In the genomic region with DNA sequence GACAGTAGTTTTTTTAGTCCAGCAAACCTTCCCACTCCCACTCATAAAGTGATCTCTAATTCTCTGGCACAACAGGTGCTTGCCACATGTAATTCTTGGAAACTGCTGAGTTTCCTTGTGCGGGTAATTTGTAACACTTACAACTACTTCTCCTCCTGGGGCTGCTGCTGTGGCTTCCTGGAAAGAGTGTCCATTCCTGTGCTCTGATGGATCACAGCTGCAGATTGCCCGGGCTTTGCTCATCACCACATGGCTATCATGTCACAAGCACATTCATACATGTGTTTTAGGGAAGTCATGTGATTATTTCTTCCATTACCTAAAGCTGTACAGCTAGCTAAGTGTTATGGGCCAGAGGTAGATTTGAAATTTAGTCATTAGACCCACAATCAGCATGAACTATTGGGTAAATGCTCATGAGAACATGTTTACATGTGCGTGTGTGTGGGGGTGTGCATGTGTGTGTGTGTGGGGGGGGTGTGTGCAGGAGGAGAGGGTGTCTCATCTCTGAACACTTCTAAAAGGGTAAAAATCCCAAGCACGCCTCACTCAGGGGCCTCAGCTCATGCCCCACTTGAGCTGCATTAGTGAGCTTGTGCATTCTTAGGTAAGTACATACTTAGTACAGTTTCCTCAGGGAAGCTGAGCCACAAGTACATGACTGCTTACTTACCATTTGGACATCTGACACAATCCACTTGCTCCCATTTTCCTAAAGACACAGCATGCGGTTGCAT, we compare ENCODE assay signal across 9 cellular contexts.
DNase-seq lines count a peak whose midpoint lies in the region; ATAC-seq and TF ChIP-seq lines count a peak whose summit lies in the region.
"Had no signal": no experiment of that assay in that cellular context is flagged by ENCODE, and none has a peak within 500 bp of the region (broad histone marks: within the 10 kb centered on the region; RNA-seq: fewer than 3 reads in every experiment).

No MANE protein-coding gene starts in this region.

- 68% methylated on average over 4 of the region's 5 CpGs for WGBS in hepatocyte (ENCODE audit: low lambda C conversion rate, missing lambda C conversion rate)

- peaks cover 47% of the 10 kb centered on the region for H3K4me1 ChIP-seq in ACC112 (ENCODE audit: control insufficient read depth, insufficient read depth, low read length, unreplicated experiment)
- H3K4me1 ChIP-seq in hepatocyte (ENCODE audit: insufficient read depth), result peaks cover 27% of the 10 kb centered on the region

- H3K36me3 ChIP-seq in ACC112 (ENCODE audit: insufficient read depth, low read length) (no peaks in the 10 kb centered on the region), hepatocyte (replicated peaks; ENCODE audit: insufficient read depth, low read depth) (no peaks in the 10 kb centered on the region)

- intact Hi-C loops in activated T-helper 2 cell treated with anti-CD3 and anti-CD28 coated beads, Interferon-gamma antibody, Interleukin-2, Interleukin-4, amounts not matched to agents 10 μg/mL and 5 μg/mL and 100 μg/mL, durations not matched to agents 14 hours and 24 hours and 36 hours (cut with micrococcal nuclease), result loop anchor here (1.0 to 2.0 kb wide), 2 partner anchors 47 to 72 kb away; no protein-coding TSS in a partner anchor

- H3K27ac ChIP-seq in ACC112 (ENCODE audit: low read depth, low read length) (peak overlapping the region; percentile 78), hepatocyte (peak overlapping the region; percentile 85)

- H3K27me3 ChIP-seq in ACC112 (ENCODE audit: insufficient read depth, low read length) (no peaks in the 10 kb centered on the region), hepatocyte (no peaks in the 10 kb centered on the region)

- no peak overlapping the region for H3K4me3 ChIP-seq in ACC112 (ENCODE audit: low read depth, low read length)
- H3K4me3 ChIP-seq in hepatocyte, result no peak overlapping the region

- no peaks in the 10 kb centered on the region for H4K20me1 ChIP-seq in hepatocyte (ENCODE audit: insufficient read depth, poor library complexity, severe bottlenecking)

- H3K27ac Mint-ChIP-seq in activated T-helper 2 cell treated with anti-CD3 and anti-CD28 coated beads, Interferon-gamma antibody, Interleukin-2, Interleukin-4, amounts not matched to agents 10 μg/mL and 5 μg/mL and 100 μg/mL, durations not matched to agents 14 hours and 24 hours and 36 hours, result no peak overlapping the region

- peaks cover under 1% of the 10 kb centered on the region for H3K4me1 Mint-ChIP-seq in activated T-helper 2 cell treated with anti-CD3 and anti-CD28 coated beads, Interferon-gamma antibody, Interleukin-2, Interleukin-4, amounts not matched to agents 10 μg/mL and 5 μg/mL and 100 μg/mL, durations not matched to agents 14 hours and 24 hours and 36 hours (ENCODE audit: low read depth)

- H3K9me3 ChIP-seq in hepatocyte (ENCODE audit: low read depth), result no peaks in the 10 kb centered on the region

- no peaks in the 10 kb centered on the region for H3K36me3 Mint-ChIP-seq in activated T-helper 2 cell treated with anti-CD3 and anti-CD28 coated beads, Interferon-gamma antibody, Interleukin-2, Interleukin-4, amounts not matched to agents 10 μg/mL and 5 μg/mL and 100 μg/mL, durations not matched to agents 14 hours and 24 hours and 36 hours (ENCODE audit: low read depth)

- H3K27me3 Mint-ChIP-seq in activated T-helper 2 cell treated with anti-CD3 and anti-CD28 coated beads, Interferon-gamma antibody, Interleukin-2, Interleukin-4, amounts not matched to agents 10 μg/mL and 5 μg/mL and 100 μg/mL, durations not matched to agents 14 hours and 24 hours and 36 hours (ENCODE audit: low read depth), result peaks cover 8% of the 10 kb centered on the region

- H3K9me2 ChIP-seq in hepatocyte (replicated peaks; ENCODE audit: insufficient read depth), result no peaks in the 10 kb centered on the region

- no peak overlapping the region for H3K4me3 Mint-ChIP-seq in activated T-helper 2 cell treated with anti-CD3 and anti-CD28 coated beads, Interferon-gamma antibody, Interleukin-2, Interleukin-4, amounts not matched to agents 10 μg/mL and 5 μg/mL and 100 μg/mL, durations not matched to agents 14 hours and 24 hours and 36 hours (ENCODE audit: low read depth)

- no peaks in the 10 kb centered on the region for H3K9me3 Mint-ChIP-seq in activated T-helper 2 cell treated with anti-CD3 and anti-CD28 coated beads, Interferon-gamma antibody, Interleukin-2, Interleukin-4, amounts not matched to agents 10 μg/mL and 5 μg/mL and 100 μg/mL, durations not matched to agents 14 hours and 24 hours and 36 hours

- no peak for TF ChIP-seq POLR2A in GM18505 (IDR thresholded peaks at IDR 0.05; ENCODE audit: borderline replicate concordance, extremely low read depth, insufficient read depth, insufficient read length)

- ATAC-seq in GM19023 (IDR thresholded peaks at IDR 0.05; ENCODE audit: unreplicated experiment) (peak; percentile 28), SK-N-SH treated with all-trans-retinoic acid at 6 μM for 48 hours (peak; percentile 92), GM18505 (IDR thresholded peaks at IDR 0.05; ENCODE audit: unreplicated experiment) (no peak)

- peak; percentile 65 for DNase-seq in hepatocyte (ENCODE audit: low spot score)
- DNase-seq in activated T-helper 2 cell treated with anti-CD3 and anti-CD28 coated beads, Interferon-gamma antibody, Interleukin-2, Interleukin-4, amounts not matched to agents 10 μg/mL and 5 μg/mL and 100 μg/mL, durations not matched to agents 14 hours and 24 hours and 36 hours (ENCODE audit: low spot score), result no peak
- no peak for DNase-seq in NAMALWA (ENCODE audit: low spot score)
- DNase-seq in SHP77 treated with DMSO at 0.1 percent for 48 hours (lab: John Stamatoyannopoulos, UW), result no peak
- DNase-seq: activated CD4-positive, alpha-beta T cell treated with anti-CD3 and anti-CD28 coated beads, Interleukin-2, amount 50 U/mL, for 4 hours had no signal

- no peak overlapping the region for H2AFZ ChIP-seq in ACC112 (ENCODE audit: low read length, unreplicated experiment)
- H2AFZ ChIP-seq in hepatocyte, result no peak overlapping the region

- H3K79me2 ChIP-seq in ACC112 (ENCODE audit: control insufficient read depth, insufficient read depth, low read length, unreplicated experiment) (no peaks in the 10 kb centered on the region), hepatocyte (no peaks in the 10 kb centered on the region)

- TF ChIP-seq CTCF in hepatocyte (IDR thresholded peaks at IDR 0.05; ENCODE audit: poor library complexity), result no peak

- no peak overlapping the region for H3K4me2 ChIP-seq in hepatocyte

TF ChIP-seq in SK-N-SH treated with all-trans-retinoic acid at 6 μM for 48 hours, 23 proteins besides CTCF, POLR2A, EP300 and RAD21 (continues in another document):
- TF ChIP-seq, protein P1, sequence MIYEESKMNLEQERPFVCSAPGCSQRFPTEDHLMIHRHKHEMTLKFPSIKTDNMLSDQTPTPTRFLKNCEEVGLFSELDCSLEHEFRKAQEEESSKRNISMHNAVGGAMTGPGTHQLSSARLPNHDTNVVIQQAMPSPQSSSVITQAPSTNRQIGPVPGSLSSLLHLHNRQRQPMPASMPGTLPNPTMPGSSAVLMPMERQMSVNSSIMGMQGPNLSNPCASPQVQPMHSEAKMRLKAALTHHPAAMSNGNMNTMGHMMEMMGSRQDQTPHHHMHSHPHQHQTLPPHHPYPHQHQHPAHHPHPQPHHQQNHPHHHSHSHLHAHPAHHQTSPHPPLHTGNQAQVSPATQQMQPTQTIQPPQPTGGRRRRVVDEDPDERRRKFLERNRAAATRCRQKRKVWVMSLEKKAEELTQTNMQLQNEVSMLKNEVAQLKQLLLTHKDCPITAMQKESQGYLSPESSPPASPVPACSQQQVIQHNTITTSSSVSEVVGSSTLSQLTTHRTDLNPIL (CRISPR knock-in tag; IDR thresholded peaks at IDR 0.05; ENCODE audit: low read depth), result no peak
- TF ChIP-seq OSR1 (CRISPR knock-in tag; IDR thresholded peaks at IDR 0.05), result no peak
- no peak for TF ChIP-seq ZFP3 (CRISPR knock-in tag; IDR thresholded peaks at IDR 0.05)
- no peak for TF ChIP-seq RARB (CRISPR knock-in tag; IDR thresholded peaks at IDR 0.05)
- TF ChIP-seq SNAI2 (CRISPR knock-in tag; IDR thresholded peaks at IDR 0.05), result no peak
- TF ChIP-seq BACH2 (CRISPR knock-in tag; IDR thresholded peaks at IDR 0.05; ENCODE audit: borderline replicate concordance), result no peak
- TF ChIP-seq, protein P2, sequence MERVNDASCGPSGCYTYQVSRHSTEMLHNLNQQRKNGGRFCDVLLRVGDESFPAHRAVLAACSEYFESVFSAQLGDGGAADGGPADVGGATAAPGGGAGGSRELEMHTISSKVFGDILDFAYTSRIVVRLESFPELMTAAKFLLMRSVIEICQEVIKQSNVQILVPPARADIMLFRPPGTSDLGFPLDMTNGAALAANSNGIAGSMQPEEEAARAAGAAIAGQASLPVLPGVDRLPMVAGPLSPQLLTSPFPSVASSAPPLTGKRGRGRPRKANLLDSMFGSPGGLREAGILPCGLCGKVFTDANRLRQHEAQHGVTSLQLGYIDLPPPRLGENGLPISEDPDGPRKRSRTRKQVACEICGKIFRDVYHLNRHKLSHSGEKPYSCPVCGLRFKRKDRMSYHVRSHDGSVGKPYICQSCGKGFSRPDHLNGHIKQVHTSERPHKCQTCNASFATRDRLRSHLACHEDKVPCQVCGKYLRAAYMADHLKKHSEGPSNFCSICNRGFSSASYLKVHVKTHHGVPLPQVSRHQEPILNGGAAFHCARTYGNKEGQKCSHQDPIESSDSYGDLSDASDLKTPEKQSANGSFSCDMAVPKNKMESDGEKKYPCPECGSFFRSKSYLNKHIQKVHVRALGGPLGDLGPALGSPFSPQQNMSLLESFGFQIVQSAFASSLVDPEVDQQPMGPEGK (CRISPR knock-in tag; IDR thresholded peaks at IDR 0.05; ENCODE audit: borderline replicate concordance), result no peak
- TF ChIP-seq, protein P3, sequence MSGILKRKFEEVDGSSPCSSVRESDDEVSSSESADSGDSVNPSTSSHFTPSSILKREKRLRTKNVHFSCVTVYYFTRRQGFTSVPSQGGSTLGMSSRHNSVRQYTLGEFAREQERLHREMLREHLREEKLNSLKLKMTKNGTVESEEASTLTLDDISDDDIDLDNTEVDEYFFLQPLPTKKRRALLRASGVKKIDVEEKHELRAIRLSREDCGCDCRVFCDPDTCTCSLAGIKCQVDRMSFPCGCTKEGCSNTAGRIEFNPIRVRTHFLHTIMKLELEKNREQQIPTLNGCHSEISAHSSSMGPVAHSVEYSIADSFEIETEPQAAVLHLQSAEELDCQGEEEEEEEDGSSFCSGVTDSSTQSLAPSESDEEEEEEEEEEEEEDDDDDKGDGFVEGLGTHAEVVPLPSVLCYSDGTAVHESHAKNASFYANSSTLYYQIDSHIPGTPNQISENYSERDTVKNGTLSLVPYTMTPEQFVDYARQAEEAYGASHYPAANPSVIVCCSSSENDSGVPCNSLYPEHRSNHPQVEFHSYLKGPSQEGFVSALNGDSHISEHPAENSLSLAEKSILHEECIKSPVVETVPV (CRISPR knock-in tag; IDR thresholded peaks at IDR 0.05), result no peak
- no peak for TF ChIP-seq PPARA (CRISPR knock-in tag; IDR thresholded peaks at IDR 0.05; ENCODE audit: borderline replicate concordance)
- TF ChIP-seq TOX (CRISPR knock-in tag; IDR thresholded peaks at IDR 0.05; ENCODE audit: borderline replicate concordance), result no peak
